9 cellular contexts compared by ENCODE assay signal in genomic region chr11:10405858-10406592, GRCh38. TPM values are rescaled to one million over a fixed set of nuclear protein-coding genes. Genes with fewer than 3 reads are reported as not detected.
A peak's percentile ranks its signal among the peaks of the same experiment; 100 is the strongest.
DNase-seq lines count a peak whose midpoint lies in the region; ATAC-seq and TF ChIP-seq lines count a peak whose summit lies in the region.
"Had no signal": no experiment of that assay in that cellular context is flagged by ENCODE, and none has a peak within 500 bp of the region (broad histone marks: within the 10 kb centered on the region; RNA-seq: fewer than 3 reads in every experiment).

No MANE protein-coding gene starts in this region.

- CTCF ChIA-PET in activated B cell treated with CpG ODN at 0.5 μM for 24 hours (lab: Charles Lee): interaction anchor here (0.7 to 2.0 kb wide), 30 partner anchors 8 to 387 kb away, joined by 3 to 29 read pairs (median 4); partner anchors contain the start of genes CTR9 and RNF141

- ATAC-seq in HG03060 (IDR thresholded peaks at IDR 0.05; ENCODE audit: low read depth, unreplicated experiment): peak; percentile 54
- ATAC-seq in activated B cell treated with CpG ODN at 0.5 μM for 24 hours (ENCODE audit: low read depth): peak; percentile 94
- ATAC-seq in HG03045 (IDR thresholded peaks at IDR 0.05; ENCODE audit: unreplicated experiment): no peak

- intact Hi-C loops in activated B cell treated with CpG ODN at 0.5 μM for 24 hours (cut with micrococcal nuclease): loop anchor here (1.0 to 10.0 kb wide), 2 partner anchors 329 to 619 kb away; no protein-coding TSS in a partner anchor

- peak; percentile 51 for TF ChIP-seq CTCF in activated B cell treated with CpG ODN at 0.5 μM for 24 hours (IDR thresholded peaks at IDR 0.05)

- H3K9me3 Mint-ChIP-seq in activated B cell treated with CpG ODN at 0.5 μM for 24 hours: no peaks in the 10 kb centered on the region
- H3K9me3 Mint-ChIP-seq: activated naive CD4-positive, alpha-beta T cell treated with anti-CD3 and anti-CD28 coated beads, Interleukin-2, amount 50 U/mL, for 24 hours had no signal

- no peak overlapping the region for H3K4me3 Mint-ChIP-seq in activated B cell treated with CpG ODN at 0.5 μM for 24 hours
- H3K4me3 Mint-ChIP-seq: activated naive CD4-positive, alpha-beta T cell treated with anti-CD3 and anti-CD28 coated beads, Interleukin-2, amount 50 U/mL, for 24 hours had no signal

- peak; percentile 77 for DNase-seq in DMS153 (lab: John Stamatoyannopoulos, UW)
- DNase-seq in NCI-H345 (lab: John Stamatoyannopoulos, UW): peak; percentile 82
- DNase-seq in activated B cell treated with CpG ODN at 0.5 μM for 24 hours: no peak
- peak; percentile 8 for DNase-seq in effector CD8-positive, alpha-beta T cell (lab: John Stamatoyannopoulos, UW)
- DNase-seq in lung microvascular endothelial cell (ENCODE audit: low read depth in 2 of 2): peak; percentile 92 to 95
- DNase-seq in stimulated activated CD8-positive, alpha-beta memory T cell treated with anti-CD3 and anti-CD28 coated beads, Interleukin-12 subunit alpha, Interleukin-12 subunit beta, amount 100 ng/mL, for 4 hours (ENCODE audit: low read depth): peak; percentile 8

- peaks cover 6% of the 10 kb centered on the region for H3K4me1 Mint-ChIP-seq in activated B cell treated with CpG ODN at 0.5 μM for 24 hours

- H3K27ac Mint-ChIP-seq in activated B cell treated with CpG ODN at 0.5 μM for 24 hours: no peak overlapping the region
- H3K27ac Mint-ChIP-seq: activated naive CD4-positive, alpha-beta T cell treated with anti-CD3 and anti-CD28 coated beads, Interleukin-2, amount 50 U/mL, for 24 hours had no signal

- POLR2A ChIA-PET in activated B cell treated with CpG ODN at 0.5 μM for 24 hours (lab: Charles Lee): interaction anchor here (1.0 kb wide), 1 partner anchor 36 kb away, joined by 3 read pairs; no protein-coding TSS in a partner anchor

- no peaks in the 10 kb centered on the region for H3K36me3 Mint-ChIP-seq in activated B cell treated with CpG ODN at 0.5 μM for 24 hours (ENCODE audit: low read depth)
- H3K36me3 Mint-ChIP-seq: activated naive CD4-positive, alpha-beta T cell treated with anti-CD3 and anti-CD28 coated beads, Interleukin-2, amount 50 U/mL, for 24 hours had no signal

- no peaks in the 10 kb centered on the region for H3K27me3 Mint-ChIP-seq in activated B cell treated with CpG ODN at 0.5 μM for 24 hours
- H3K27me3 Mint-ChIP-seq: activated naive CD4-positive, alpha-beta T cell treated with anti-CD3 and anti-CD28 coated beads, Interleukin-2, amount 50 U/mL, for 24 hours had no signal

RNA-seq across cellular contexts. Expression of gene AMPD3, which starts 49.0 kb away (rescaled TPM):
- total RNA-seq in activated B cell treated with CpG ODN at 0.5 μM for 24 hours: 99.5 and 116 TPM in 2 replicates
- total RNA-seq in lung microvascular endothelial cell: 1.1 and 6.5 TPM in 2 replicates

Comparison
In these comparisons a context has a peak if more than half of its experiments do, and no peak if none do; other contexts are left out.
1. RNA of gene AMPD3, which starts 49.0 kb away (total RNA-seq): 99.5 to 116 TPM in activated B cell treated with CpG ODN at 0.5 μM for 24 hours; 1.1 to 6.5 TPM in lung microvascular endothelial cell; every median in the first group is over 10 times any median in the second.